In the genomic region with DNA sequence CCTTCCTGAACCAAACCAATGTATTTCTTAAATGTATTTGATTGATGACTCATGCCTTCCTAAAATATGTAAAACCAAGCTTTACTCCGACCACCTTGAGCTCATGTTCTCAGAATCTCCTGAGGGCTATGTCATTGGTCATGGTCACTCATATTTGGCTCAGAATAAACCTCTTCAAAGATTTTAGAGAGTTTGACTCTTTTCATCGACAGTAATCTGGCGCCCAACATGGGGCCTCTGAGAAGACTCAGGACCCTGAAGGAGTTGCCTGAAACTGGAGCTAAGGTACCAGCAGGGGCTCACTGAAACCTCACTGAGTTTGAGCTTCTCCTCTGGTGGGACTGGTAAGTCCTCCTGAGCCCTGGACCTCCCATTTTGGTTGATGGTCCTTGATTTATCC, we compare ENCODE assay signal across 1 cellular context.
TF ChIP-seq lines count a peak whose summit lies in the region.

No MANE protein-coding gene starts in this region.

TF ChIP-seq in GM23338, 12 proteins besides CTCF, POLR2A, EP300 and RAD21 (continued from another document):
- TF ChIP-seq ETS1 (IDR thresholded peaks at IDR 0.05) (no peak), STAT1 (IDR thresholded peaks at IDR 0.05; ENCODE audit: unreplicated experiment) (no peak), EZH2 (IDR thresholded peaks at IDR 0.05; ENCODE audit: low read depth, unreplicated experiment) (no peak), JUNB (IDR thresholded peaks at IDR 0.05; ENCODE audit: unreplicated experiment) (no peak)
- TF ChIP-seq, protein P1, sequence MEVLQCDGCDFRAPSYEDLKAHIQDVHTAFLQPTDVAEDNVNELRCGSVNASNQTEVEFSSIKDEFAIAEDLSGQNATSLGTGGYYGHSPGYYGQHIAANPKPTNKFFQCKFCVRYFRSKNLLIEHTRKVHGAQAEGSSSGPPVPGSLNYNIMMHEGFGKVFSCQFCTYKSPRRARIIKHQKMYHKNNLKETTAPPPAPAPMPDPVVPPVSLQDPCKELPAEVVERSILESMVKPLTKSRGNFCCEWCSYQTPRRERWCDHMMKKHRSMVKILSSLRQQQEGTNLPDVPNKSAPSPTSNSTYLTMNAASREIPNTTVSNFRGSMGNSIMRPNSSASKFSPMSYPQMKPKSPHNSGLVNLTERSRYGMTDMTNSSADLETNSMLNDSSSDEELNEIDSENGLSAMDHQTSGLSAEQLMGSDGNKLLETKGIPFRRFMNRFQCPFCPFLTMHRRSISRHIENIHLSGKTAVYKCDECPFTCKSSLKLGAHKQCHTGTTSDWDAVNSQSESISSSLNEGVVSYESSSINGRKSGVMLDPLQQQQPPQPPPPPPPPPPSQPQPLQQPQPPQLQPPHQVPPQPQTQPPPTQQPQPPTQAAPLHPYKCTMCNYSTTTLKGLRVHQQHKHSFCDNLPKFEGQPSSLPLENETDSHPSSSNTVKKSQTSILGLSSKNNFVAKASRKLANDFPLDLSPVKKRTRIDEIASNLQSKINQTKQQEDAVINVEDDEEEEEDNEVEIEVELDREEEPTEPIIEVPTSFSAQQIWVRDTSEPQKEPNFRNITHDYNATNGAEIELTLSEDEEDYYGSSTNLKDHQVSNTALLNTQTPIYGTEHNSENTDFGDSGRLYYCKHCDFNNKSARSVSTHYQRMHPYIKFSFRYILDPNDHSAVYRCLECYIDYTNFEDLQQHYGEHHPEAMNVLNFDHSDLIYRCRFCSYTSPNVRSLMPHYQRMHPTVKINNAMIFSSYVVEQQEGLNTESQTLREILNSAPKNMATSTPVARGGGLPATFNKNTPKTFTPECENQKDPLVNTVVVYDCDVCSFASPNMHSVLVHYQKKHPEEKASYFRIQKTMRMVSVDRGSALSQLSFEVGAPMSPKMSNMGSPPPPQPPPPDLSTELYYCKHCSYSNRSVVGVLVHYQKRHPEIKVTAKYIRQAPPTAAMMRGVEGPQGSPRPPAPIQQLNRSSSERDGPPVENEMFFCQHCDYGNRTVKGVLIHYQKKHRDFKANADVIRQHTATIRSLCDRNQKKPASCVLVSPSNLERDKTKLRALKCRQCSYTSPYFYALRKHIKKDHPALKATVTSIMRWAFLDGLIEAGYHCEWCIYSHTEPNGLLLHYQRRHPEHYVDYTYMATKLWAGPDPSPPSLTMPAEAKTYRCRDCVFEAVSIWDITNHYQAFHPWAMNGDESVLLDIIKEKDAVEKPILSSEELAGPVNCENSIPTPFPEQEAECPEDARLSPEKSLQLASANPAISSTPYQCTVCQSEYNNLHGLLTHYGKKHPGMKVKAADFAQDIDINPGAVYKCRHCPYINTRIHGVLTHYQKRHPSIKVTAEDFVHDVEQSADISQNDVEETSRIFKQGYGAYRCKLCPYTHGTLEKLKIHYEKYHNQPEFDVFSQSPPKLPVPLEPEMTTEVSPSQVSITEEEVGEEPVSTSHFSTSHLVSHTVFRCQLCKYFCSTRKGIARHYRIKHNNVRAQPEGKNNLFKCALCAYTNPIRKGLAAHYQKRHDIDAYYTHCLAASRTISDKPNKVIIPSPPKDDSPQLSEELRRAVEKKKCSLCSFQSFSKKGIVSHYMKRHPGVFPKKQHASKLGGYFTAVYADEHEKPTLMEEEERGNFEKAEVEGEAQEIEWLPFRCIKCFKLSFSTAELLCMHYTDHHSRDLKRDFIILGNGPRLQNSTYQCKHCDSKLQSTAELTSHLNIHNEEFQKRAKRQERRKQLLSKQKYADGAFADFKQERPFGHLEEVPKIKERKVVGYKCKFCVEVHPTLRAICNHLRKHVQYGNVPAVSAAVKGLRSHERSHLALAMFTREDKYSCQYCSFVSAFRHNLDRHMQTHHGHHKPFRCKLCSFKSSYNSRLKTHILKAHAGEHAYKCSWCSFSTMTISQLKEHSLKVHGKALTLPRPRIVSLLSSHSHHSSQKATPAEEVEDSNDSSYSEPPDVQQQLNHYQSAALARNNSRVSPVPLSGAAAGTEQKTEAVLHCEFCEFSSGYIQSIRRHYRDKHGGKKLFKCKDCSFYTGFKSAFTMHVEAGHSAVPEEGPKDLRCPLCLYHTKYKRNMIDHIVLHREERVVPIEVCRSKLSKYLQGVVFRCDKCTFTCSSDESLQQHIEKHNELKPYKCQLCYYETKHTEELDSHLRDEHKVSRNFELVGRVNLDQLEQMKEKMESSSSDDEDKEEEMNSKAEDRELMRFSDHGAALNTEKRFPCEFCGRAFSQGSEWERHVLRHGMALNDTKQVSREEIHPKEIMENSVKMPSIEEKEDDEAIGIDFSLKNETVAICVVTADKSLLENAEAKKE (CRISPR knock-in tag; IDR thresholded peaks at IDR 0.05) = no peak
